Comparison of ENCODE assay signal across 16 cellular contexts in the genomic region with DNA sequence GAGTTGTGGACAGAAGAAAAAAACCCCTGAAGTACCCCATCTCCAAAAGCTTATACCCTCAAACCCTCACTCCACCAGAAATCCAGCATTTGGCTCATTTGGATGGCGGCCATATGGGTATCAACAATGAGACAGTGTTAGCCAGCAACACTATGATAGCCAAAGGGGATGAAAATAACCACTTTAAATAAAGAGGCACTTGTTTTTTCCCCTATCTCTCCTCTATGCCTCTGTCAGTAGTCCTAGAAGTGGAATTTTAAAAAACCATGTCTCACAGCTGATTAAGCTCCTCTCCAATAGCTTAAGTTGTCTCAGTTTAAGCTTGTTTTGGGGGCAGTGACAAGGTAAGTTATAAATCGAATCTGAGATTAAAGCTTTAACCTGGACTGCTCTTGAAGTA.
A peak's percentile ranks its signal among the peaks of the same experiment; 100 is the strongest.
DNase-seq lines count a peak whose midpoint lies in the region; TF ChIP-seq lines count a peak whose summit lies in the region.
"Had no signal": no experiment of that assay in that cellular context is flagged by ENCODE, and none has a peak within 500 bp of the region (broad histone marks: within the 10 kb centered on the region; RNA-seq: fewer than 3 reads in every experiment).

No MANE protein-coding gene starts in this region.

- peaks cover 2% of the 10 kb centered on the region; the same call in 1 of the 2 replicates for H3K9me3 ChIP-seq in Karpas-422 (ENCODE audit: low read length)
- H3K9me3 ChIP-seq: BE2C had no signal

- no peaks in the 10 kb centered on the region for H3K4me1 ChIP-seq in Karpas-422 (ENCODE audit: low read length)
- H3K4me1 ChIP-seq: BE2C had no signal

- H3K27ac ChIP-seq in Karpas-422 (ENCODE audit: low read length) = no peak overlapping the region
- H3K27ac ChIP-seq: C4-2B had no signal

- H3K27me3 Mint-ChIP-seq in neural crest cell (ENCODE audit: low read depth) = no peaks in the 10 kb centered on the region
- H3K27me3 Mint-ChIP-seq: IgD-negative memory B cell had no signal

- no peak overlapping the region for H2AFZ ChIP-seq in Karpas-422 (ENCODE audit: low read length)
- H2AFZ ChIP-seq: GM23338 had no signal

- H3K27me3 ChIP-seq in Karpas-422 (ENCODE audit: low read length) = no peaks in the 10 kb centered on the region
- H3K27me3 ChIP-seq: BE2C had no signal

- peak overlapping the region; percentile 19 for H3K27ac Mint-ChIP-seq in neural crest cell (ENCODE audit: unreplicated experiment)
- H3K27ac Mint-ChIP-seq: CD4-positive, alpha-beta memory T cell; GM23338 had no signal

- H3K79me2 ChIP-seq in Karpas-422 (ENCODE audit: low read length) = no peaks in the 10 kb centered on the region

- no peak overlapping the region for H3K4me2 ChIP-seq in Karpas-422 (ENCODE audit: low read depth, low read length, poor library complexity, severe bottlenecking)
- H3K4me2 ChIP-seq: GM23338 had no signal

- H3K4me1 Mint-ChIP-seq in neural crest cell = peaks cover 8% of the 10 kb centered on the region
- H3K4me1 Mint-ChIP-seq: CD4-positive, alpha-beta memory T cell; GM23338; IgD-negative memory B cell had no signal

- no peaks in the 10 kb centered on the region for H3K9me2 ChIP-seq in Karpas-422 (replicated peaks; ENCODE audit: insufficient read depth, low read length)

- DNase-seq in NCI-H82 (lab: John Stamatoyannopoulos, UW) = peak; percentile 80
- peak; percentile 75 for DNase-seq in foreskin melanocyte
- no peak for DNase-seq in neural crest cell (ENCODE audit: low read depth, low spot score)
- DNase-seq in Karpas-422 = no peak
- DNase-seq in SW 1271 (lab: John Stamatoyannopoulos, UW) = no peak
- no peak for DNase-seq in NCI-H446 (lab: John Stamatoyannopoulos, UW)
- no peak for DNase-seq in islet precursor cell
- DNase-seq: BE2C; CD4-positive, alpha-beta memory T cell; COR-L47; DND-41; GF-D8; H7 had no signal

- H4K20me1 ChIP-seq in Karpas-422 (ENCODE audit: insufficient read depth, low read depth, low read length) = no peaks in the 10 kb centered on the region

- no peak for TF ChIP-seq CTCF in neural crest cell (conservative IDR thresholded peaks at IDR 0.05)

- no peaks in the 10 kb centered on the region for H3K36me3 Mint-ChIP-seq in neural crest cell (ENCODE audit: low read depth)
- H3K36me3 Mint-ChIP-seq: CD4-positive, alpha-beta memory T cell; IgD-negative memory B cell had no signal

- H3K9me3 Mint-ChIP-seq in neural crest cell = peaks cover 6% of the 10 kb centered on the region
- H3K9me3 Mint-ChIP-seq: GM23338 had no signal

- no peak overlapping the region for H3K9ac ChIP-seq in Karpas-422 (ENCODE audit: low read length)

- H3K4me3 ChIP-seq in Karpas-422 (ENCODE audit: low read length) = no peak overlapping the region
- H3K4me3 ChIP-seq: GM23338 had no signal

- H3K4me3 Mint-ChIP-seq in neural crest cell = no peak overlapping the region
- H3K4me3 Mint-ChIP-seq: CD4-positive, alpha-beta memory T cell; GM23338; IgD-negative memory B cell had no signal

- no peaks in the 10 kb centered on the region for H3K36me3 ChIP-seq in Karpas-422 (ENCODE audit: insufficient read depth, low read length)
- H3K36me3 ChIP-seq: BE2C had no signal

Comparison
In these comparisons a context has a peak if more than half of its experiments do, and no peak if none do; other contexts are left out.
1. DNase-seq: peak in NCI-H82 (single experiment) and foreskin melanocyte (single experiment); none in neural crest cell (single experiment), Karpas-422 (single experiment), SW 1271 (0 of 2), NCI-H446 (0 of 2) and islet precursor cell (single experiment).